ENCODE assay signal across 28 cellular contexts in the genomic region with DNA sequence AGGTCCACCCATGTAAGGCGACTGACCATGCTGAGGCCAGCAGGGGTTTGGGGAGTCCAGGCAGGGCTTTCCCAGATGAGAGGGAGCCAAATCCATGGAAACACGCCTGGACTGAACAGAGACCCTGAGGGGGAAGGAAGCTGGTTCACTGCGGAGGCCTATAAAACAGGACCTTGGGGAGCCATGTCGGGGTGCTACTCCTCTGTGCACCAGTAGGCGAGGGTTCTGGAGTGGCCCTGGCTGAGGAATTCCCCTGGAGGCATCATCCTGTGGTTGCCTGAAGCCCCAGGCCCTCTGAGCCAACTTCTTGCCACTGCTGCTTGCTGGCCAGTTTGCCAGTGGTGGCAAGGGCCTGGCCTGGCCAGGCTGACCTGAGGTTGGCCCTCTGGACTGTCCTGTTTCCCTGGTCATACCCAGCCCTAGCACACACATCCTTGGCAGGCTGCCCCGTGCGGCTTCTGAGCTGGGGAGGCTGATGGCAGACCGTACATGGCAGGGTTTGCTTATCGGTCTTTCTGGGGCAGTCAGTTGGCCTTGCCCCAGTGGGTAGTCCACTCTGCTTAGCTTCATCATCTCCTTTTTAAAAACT. TPM values are rescaled to one million over a fixed set of nuclear protein-coding genes. Genes with fewer than 3 reads are reported as not detected.
A peak's percentile ranks its signal among the peaks of the same experiment; 100 is the strongest.
DNase-seq lines count a peak whose midpoint lies in the region; ATAC-seq and TF ChIP-seq lines count a peak whose summit lies in the region.
"Had no signal": no experiment of that assay in that cellular context is flagged by ENCODE, and none has a peak within 500 bp of the region (broad histone marks: within the 10 kb centered on the region; RNA-seq: fewer than 3 reads in every experiment).

No MANE protein-coding gene starts in this region.

- peak overlapping the region; percentile 38 for H4K91ac ChIP-seq in trophoblast cell (ENCODE audit: low read depth, low read length)

- H3K14ac ChIP-seq in trophoblast cell (ENCODE audit: low read length): no peak overlapping the region

- H2AK5ac ChIP-seq in trophoblast cell (ENCODE audit: low read length): no peak overlapping the region

- H3K9me3 ChIP-seq in trophoblast cell (ENCODE audit: insufficient read depth, low read depth, low read length): no peaks in the 10 kb centered on the region
- H3K9me3 ChIP-seq: BE2C, body of pancreas, esophagus muscularis mucosa, heart left ventricle, ovary had no signal

- H2AFZ ChIP-seq in trophoblast cell (ENCODE audit: insufficient read depth, low read length, poor library complexity): no peak overlapping the region

- no peak overlapping the region for H4K8ac ChIP-seq in trophoblast cell (ENCODE audit: low read depth, low read length)

- H3K23ac ChIP-seq in trophoblast cell (ENCODE audit: low read length): no peak overlapping the region

- no peak overlapping the region for H3K18ac ChIP-seq in trophoblast cell (ENCODE audit: low read length)

- ATAC-seq in left lobe of liver: peak; percentile 94
- ATAC-seq: body of pancreas; heart left ventricle; stimulated activated memory B cell treated with anti-CD40 and anti-IgM and Interleukin-4, amounts not matched to agents 10 μg/mL and 1 μg/mL and 100 μg/mL, for 72 hours had no signal

- peak overlapping the region; percentile 7 for H2BK5ac ChIP-seq in trophoblast cell (ENCODE audit: low read depth, low read length, poor library complexity)

- H2BK120ac ChIP-seq in trophoblast cell (ENCODE audit: insufficient read depth, low read length, poor library complexity): peak overlapping the region; percentile 9

- H4K12ac ChIP-seq in trophoblast cell (ENCODE audit: low read depth, low read length): no peak overlapping the region

- WGBS in trophoblast cell (ENCODE audit: extremely low coverage, insufficient coverage, insufficient read length): no CpG with 5 or more reads among the region's 9 CpGs

- CTCF ChIA-PET in HEK293T (lab: Yijun Ruan, JAX): interaction anchor here (0.7 kb wide), 1 partner anchor 18 kb away, joined by 3 read pairs; no protein-coding TSS in a partner anchor

- H3K9ac ChIP-seq in trophoblast cell (ENCODE audit: low read length): no peak overlapping the region
- H3K9ac ChIP-seq: KMS-11 had no signal

- H3K4ac ChIP-seq in trophoblast cell (ENCODE audit: low read depth, low read length): no peak overlapping the region

- no peak overlapping the region for H3K4me2 ChIP-seq in trophoblast cell (ENCODE audit: low read length)
- H3K4me2 ChIP-seq: KMS-11 had no signal

- H3K79me1 ChIP-seq in trophoblast cell (ENCODE audit: low read length): peaks cover 6% of the 10 kb centered on the region

- H3K27ac ChIP-seq in trophoblast cell (ENCODE audit: low read depth, low read length): no peak overlapping the region
- H3K27ac ChIP-seq: body of pancreas, esophagus muscularis mucosa, heart left ventricle, KMS-11, ovary had no signal

- H3K79me2 ChIP-seq in trophoblast cell (ENCODE audit: control insufficient read depth, insufficient read depth, low read length, poor library complexity): no peaks in the 10 kb centered on the region

- POLR2A ChIA-PET in HEK293T (lab: Yijun Ruan, JAX): no interaction called here

- peaks cover 46 to 52% of the 10 kb centered on the region in 2 experiments for H3K4me1 ChIP-seq in trophoblast cell (ENCODE audit: control insufficient read depth in 1 of 2, insufficient read depth in 2 of 2, low read length in 2 of 2)

- DNase-seq in ELR (ENCODE audit: low read depth) (peak; percentile 10), HK-2 (ENCODE audit: unreplicated experiment) (peak; percentile 66), left lobe of liver (ENCODE audit: low spot score) (peak; percentile 93), trophoblast cell (no peak), anterior cingulate cortex (lab: John Stamatoyannopoulos, UW) (no peak), NCI-H1048 (lab: John Stamatoyannopoulos, UW) (no peak), HEK293T (ENCODE audit: extremely low spot score) (no peak)
- DNase-seq: activated CD4-positive, alpha-beta T cell treated with anti-CD3 and anti-CD28 coated beads, Interleukin-2, amount 50 U/mL, for 48 hours; activated CD4-positive, CD25-positive, alpha-beta regulatory T cell treated with anti-CD3 and anti-CD28 coated beads, Interleukin-2, amount 50 U/mL, for 72 hours; activated naive CD4-positive, alpha-beta T cell treated with Interleukin-2 at 50 U/mL for 16 hours; BE2C; body of pancreas; CD8-positive, alpha-beta memory T cell; dermis blood vessel endothelial cell; DMS153; foreskin fibroblast; heart left ventricle; kidney; NCI-H1417 treated with DMSO at 0.1 percent for 48 hours; NCI-H2029 treated with DMSO at 0.1 percent for 48 hours; NCI-H524 treated with DMSO at 0.1 percent for 48 hours; ovary; SHP77; T-helper 2 cell had no signal

- peak overlapping the region; percentile 58 for H2BK12ac ChIP-seq in trophoblast cell (ENCODE audit: low read length)

- H3K27me3 ChIP-seq in trophoblast cell (ENCODE audit: insufficient read depth, low read length): peaks cover 5% of the 10 kb centered on the region
- H3K27me3 ChIP-seq: body of pancreas, ovary had no signal

- H3K4me3 ChIP-seq in trophoblast cell (ENCODE audit: low read depth, low read length): no peak overlapping the region
- H3K4me3 ChIP-seq: body of pancreas, esophagus muscularis mucosa, heart left ventricle, lung, ovary had no signal

- no peaks in the 10 kb centered on the region for H3K36me3 ChIP-seq in trophoblast cell (ENCODE audit: control insufficient read depth in 1 of 2, insufficient read depth in 2 of 2, low read length in 2 of 2)
- H3K36me3 ChIP-seq: BE2C, esophagus muscularis mucosa, heart left ventricle, ovary had no signal

TF ChIP-seq in HEK293T, 16 proteins besides CTCF, POLR2A, EP300 and RAD21:
- no peak for TF ChIP-seq NFRKB (IDR thresholded peaks at IDR 0.05)
- no peak for TF ChIP-seq L3MBTL2 (conservative IDR thresholded peaks at IDR 0.05)
- TF ChIP-seq, protein P1, sequence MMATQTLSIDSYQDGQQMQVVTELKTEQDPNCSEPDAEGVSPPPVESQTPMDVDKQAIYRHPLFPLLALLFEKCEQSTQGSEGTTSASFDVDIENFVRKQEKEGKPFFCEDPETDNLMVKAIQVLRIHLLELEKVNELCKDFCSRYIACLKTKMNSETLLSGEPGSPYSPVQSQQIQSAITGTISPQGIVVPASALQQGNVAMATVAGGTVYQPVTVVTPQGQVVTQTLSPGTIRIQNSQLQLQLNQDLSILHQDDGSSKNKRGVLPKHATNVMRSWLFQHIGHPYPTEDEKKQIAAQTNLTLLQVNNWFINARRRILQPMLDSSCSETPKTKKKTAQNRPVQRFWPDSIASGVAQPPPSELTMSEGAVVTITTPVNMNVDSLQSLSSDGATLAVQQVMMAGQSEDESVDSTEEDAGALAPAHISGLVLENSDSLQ (IDR thresholded peaks at IDR 0.05): no peak
- no peak for TF ChIP-seq FOXM1 (IDR thresholded peaks at IDR 0.05; ENCODE audit: borderline replicate concordance)
- no peak for TF ChIP-seq BHLHE40 (IDR thresholded peaks at IDR 0.05; ENCODE audit: borderline replicate concordance)
- TF ChIP-seq ELF4 (IDR thresholded peaks at IDR 0.05): no peak
- TF ChIP-seq SUZ12 (IDR thresholded peaks at IDR 0.05): no peak
- TF ChIP-seq FOXK2 (IDR thresholded peaks at IDR 0.05): no peak
- no peak for TF ChIP-seq CTBP1 (IDR thresholded peaks at IDR 0.05; ENCODE audit: borderline replicate concordance)
- no peak for TF ChIP-seq ZNF384 (IDR thresholded peaks at IDR 0.05)
- TF ChIP-seq HDGF (IDR thresholded peaks at IDR 0.05; ENCODE audit: borderline replicate concordance): no peak
- TF ChIP-seq LEF1 (IDR thresholded peaks at IDR 0.05; ENCODE audit: borderline replicate concordance): no peak
- no peak for TF ChIP-seq SP1 (IDR thresholded peaks at IDR 0.05)
- no peak for TF ChIP-seq FOXA1 (IDR thresholded peaks at IDR 0.05)
- TF ChIP-seq ARNT (IDR thresholded peaks at IDR 0.05): no peak
- no peak for TF ChIP-seq TARDBP (IDR thresholded peaks at IDR 0.05)

RNA-seq across cellular contexts. Expression of a gene that starts 2.2 kb away (rescaled TPM):
- 0.40 TPM for total RNA-seq in left lobe of liver
- 8.0 and 8.7 TPM in 2 replicates for polyA plus RNA-seq in trophoblast cell (2013)
- total RNA-seq: CD8-positive, alpha-beta memory T cell had no signal
- polyA plus RNA-seq: CD8-positive, alpha-beta memory T cell; heart left ventricle had no signal

RNA-seq across cellular contexts. Expression of a gene that starts 50.2 kb away (rescaled TPM):
- 67.6 TPM for total RNA-seq in left lobe of liver
- 30.2 and 31.8 TPM in 2 replicates for polyA plus RNA-seq in trophoblast cell (2013)

Comparison
In these comparisons a context has a peak if more than half of its experiments do, and no peak if none do; other contexts are left out.
1. DNase-seq: peak in ELR (single experiment), HK-2 (single experiment) and left lobe of liver (single experiment); none in trophoblast cell (0 of 2), anterior cingulate cortex (0 of 58), NCI-H1048 (single experiment) and HEK293T (single experiment).